In genomic region chr14:34640826-34641225, GRCh38 we compare ENCODE assay signal across 18 cellular contexts. TPM values are rescaled to one million over a fixed set of nuclear protein-coding genes. Genes with fewer than 3 reads are reported as not detected.
DNase-seq lines count a peak whose midpoint lies in the region; FAIRE-seq and TF ChIP-seq lines count a peak whose summit lies in the region.
"Had no signal": no experiment of that assay in that cellular context is flagged by ENCODE, and none has a peak within 500 bp of the region (broad histone marks: within the 10 kb centered on the region; RNA-seq: fewer than 3 reads in every experiment).

No MANE protein-coding gene starts in this region.

- POLR2A ChIA-PET in SK-N-SH (lab: Yijun Ruan, JAX) (no interaction called here), endothelial cell of umbilical vein (lab: Charles Lee) (interaction anchor here (1.4 kb wide), 1 partner anchor 10 kb away, joined by 4 read pairs; no protein-coding TSS in a partner anchor)

- no peak for TF ChIP-seq RAD21 in SK-N-SH (IDR thresholded peaks at IDR 0.05; ENCODE audit: low read length)

- intact Hi-C loops in endothelial cell of umbilical vein (cut with micrococcal nuclease) = no loop called here

- H3K4me1 ChIP-seq in SK-N-SH (ENCODE audit: control insufficient read depth in 1 of 2, insufficient read depth in 2 of 2, low read depth in 1 of 2, low read length in 1 of 2) (no peaks in the 10 kb centered on the region), endothelial cell of umbilical vein (ENCODE audit: control insufficient read depth, extremely low read depth, insufficient read depth, low read length) (no peaks in the 10 kb centered on the region), SJCRH30 (no peaks in the 10 kb centered on the region)
- H3K4me1 ChIP-seq: A549 had no signal

- no peak overlapping the region for H3K9ac ChIP-seq in SK-N-SH
- no peak overlapping the region for H3K9ac ChIP-seq in endothelial cell of umbilical vein (replicated peaks; ENCODE audit: extremely low read depth, insufficient read depth, low read length)

- peaks cover 9% of the 10 kb centered on the region for H3K4me1 Mint-ChIP-seq in nephron

- no peaks in the 10 kb centered on the region for H3K36me3 Mint-ChIP-seq in nephron (ENCODE audit: low read depth)
- H3K36me3 Mint-ChIP-seq: CD14-positive monocyte; CD8-positive, alpha-beta T cell had no signal

- no peak overlapping the region for H3K4me3 ChIP-seq in SK-N-SH (ENCODE audit: low read depth in 2 of 2, low read length in 1 of 2)
- H3K4me3 ChIP-seq in endothelial cell of umbilical vein (replicated peaks in 1 of 3; ENCODE audit: insufficient read depth in 1 of 3, low read depth in 1 of 3, low read length in 3 of 3) = no peak overlapping the region
- H3K4me3 ChIP-seq in SJCRH30 = no peak overlapping the region
- H3K4me3 ChIP-seq: A549 had no signal

- H3K9me1 ChIP-seq in endothelial cell of umbilical vein (replicated peaks; ENCODE audit: control insufficient read depth, extremely low read depth, insufficient read depth, low read length) = no peaks in the 10 kb centered on the region

- no peaks in the 10 kb centered on the region for H4K20me1 ChIP-seq in SK-N-SH (ENCODE audit: insufficient read depth)
- H4K20me1 ChIP-seq in endothelial cell of umbilical vein (replicated peaks; ENCODE audit: control insufficient read depth, extremely low read depth, insufficient read depth, low read length) = no peaks in the 10 kb centered on the region

- TF ChIP-seq CTCF in SK-N-SH (IDR thresholded peaks at IDR 0.05) (no peak), endothelial cell of umbilical vein (IDR thresholded peaks at IDR 0.05; ENCODE audit: extremely low read depth in 1 of 2, insufficient read depth in 1 of 2, low read depth in 1 of 2, low read length in 2 of 2) (no peak), nephron (IDR thresholded peaks at IDR 0.05; ENCODE audit: unreplicated experiment in 3 of 3) (no peak)

- H3K9me3 Mint-ChIP-seq in nephron = peaks cover 2% of the 10 kb centered on the region
- H3K9me3 Mint-ChIP-seq: CD8-positive, alpha-beta T cell had no signal

- TF ChIP-seq POLR2A in endothelial cell of umbilical vein (IDR thresholded peaks at IDR 0.05; ENCODE audit: low read depth, low read length) = no peak

- H3F3A ChIP-seq in SK-N-SH (replicated peaks; ENCODE audit: insufficient read depth) = peaks cover 11% of the 10 kb centered on the region

- H3K9me3 ChIP-seq in SK-N-SH (no peaks in the 10 kb centered on the region), endothelial cell of umbilical vein (replicated peaks; ENCODE audit: control insufficient read depth, insufficient read depth, low read length) (no peaks in the 10 kb centered on the region), SJCRH30 (replicated peaks) (no peaks in the 10 kb centered on the region)
- H3K9me3 ChIP-seq: A549 had no signal

- TF ChIP-seq EP300 in SK-N-SH (IDR thresholded peaks at IDR 0.05; ENCODE audit: borderline replicate concordance in 1 of 2, low read depth in 1 of 2, low read length in 1 of 2) = 0 out of 4 replicates have a peak, but pooled peaks of 1 of the 2 experiments have one; percentile 27

- H3K27me3 ChIP-seq in SK-N-SH (ENCODE audit: insufficient read depth) (no peaks in the 10 kb centered on the region), endothelial cell of umbilical vein (ENCODE audit: control insufficient read depth in 2 of 2, insufficient read depth in 2 of 2, low read length in 2 of 2) (no peaks in the 10 kb centered on the region), SJCRH30 (no peaks in the 10 kb centered on the region)

- no peaks in the 10 kb centered on the region for H3K27me3 Mint-ChIP-seq in nephron (ENCODE audit: low read depth)

- H2AFZ ChIP-seq in SK-N-SH (ENCODE audit: low read depth) (no peak overlapping the region), endothelial cell of umbilical vein (ENCODE audit: low read depth, low read length) (no peak overlapping the region)

- H3K79me2 ChIP-seq in SK-N-SH (ENCODE audit: insufficient read depth) (no peaks in the 10 kb centered on the region), endothelial cell of umbilical vein (ENCODE audit: control insufficient read depth, insufficient read depth, low read length) (no peaks in the 10 kb centered on the region)

- H3K36me3 ChIP-seq in SK-N-SH (replicated peaks in 1 of 2; ENCODE audit: control insufficient read depth in 1 of 2, insufficient read depth in 2 of 2, low read length in 1 of 2) = peaks cover 0 to 4% of the 10 kb centered on the region in 2 experiments
- no peaks in the 10 kb centered on the region for H3K36me3 ChIP-seq in endothelial cell of umbilical vein (ENCODE audit: control insufficient read depth in 2 of 2, extremely low read depth in 1 of 2, insufficient read depth in 2 of 2, low read length in 2 of 2)
- H3K36me3 ChIP-seq in SJCRH30 = no peaks in the 10 kb centered on the region

- WGBS in SK-N-SH (ENCODE audit: low lambda C conversion rate) = 67% methylated on average over 1 of the region's 1 CpG

- no peak for FAIRE-seq in endothelial cell of umbilical vein (lab: Jason Lieb, UNC)
- FAIRE-seq: A549, D721Med, GM19239, H1 had no signal

- no peak overlapping the region for H3K4me2 ChIP-seq in SK-N-SH
- H3K4me2 ChIP-seq in endothelial cell of umbilical vein (ENCODE audit: insufficient read depth, low read length) = no peak overlapping the region
- H3K4me2 ChIP-seq: A549 had no signal

- peak; percentile 63 for DNase-seq in SK-N-SH
- peak; percentile 18 for DNase-seq in endothelial cell of umbilical vein (ENCODE audit: low read depth, low spot score)
- no peak for DNase-seq in NCI-H446 (lab: John Stamatoyannopoulos, UW)
- no peak for DNase-seq in effector CD8-positive, alpha-beta T cell (lab: John Stamatoyannopoulos, UW)
- DNase-seq in hypothalamus (lab: John Stamatoyannopoulos, UW) = no peak
- DNase-seq in SJCRH30 = no peak
- DNase-seq: CD8-positive, alpha-beta T cell; COR-L47; DND-41; GDM1; HCEC 1CT; IMR-90 had no signal

- H3K4me3 Mint-ChIP-seq in nephron = no peak overlapping the region
- H3K4me3 Mint-ChIP-seq: CD14-positive monocyte; CD8-positive, alpha-beta T cell had no signal

- dilution Hi-C loops in endothelial cell of umbilical vein (cut with MboI; ENCODE audit: extremely low pct_ligation_motif_present, low sequenced_read_pairs) = no loop called here

- H3K27ac ChIP-seq in SK-N-SH (ENCODE audit: low read depth in 2 of 2, low read length in 1 of 2) (peak overlapping the region; percentile 12 to 18; a peak in 2 of 4 replicates), endothelial cell of umbilical vein (ENCODE audit: insufficient read depth, low read depth, low read length) (no peak overlapping the region), SJCRH30 (no peak overlapping the region)
- H3K27ac ChIP-seq: A549 had no signal

- BruUV-seq in endothelial cell of umbilical vein (replicated peaks; lab: Mats Ljungman, UMichigan) = no TSS peak

- CTCF ChIA-PET in SK-N-SH (lab: Yijun Ruan, JAX) = interaction anchor here (1.3 to 1.8 kb wide), 2 partner anchors 29 to 82 kb away, joined by 3 to 7 read pairs; no protein-coding TSS in a partner anchor
- CTCF ChIA-PET in endothelial cell of umbilical vein (lab: Charles Lee) = interaction anchor here (1.2 to 1.3 kb wide), 2 partner anchors 10 to 30 kb away, joined by 3 to 4 read pairs; no protein-coding TSS in a partner anchor

- peak overlapping the region; percentile 45 to 74 (median 52) for H3K27ac Mint-ChIP-seq in nephron
- H3K27ac Mint-ChIP-seq: CD14-positive monocyte; CD8-positive, alpha-beta T cell had no signal

- no peaks in the 10 kb centered on the region for H3K9me2 ChIP-seq in SK-N-SH

TF ChIP-seq in SK-N-SH, 30 proteins besides CTCF, POLR2A, EP300 and RAD21:
- TF ChIP-seq GATA2 (CRISPR knock-in tag; IDR thresholded peaks at IDR 0.05) (0 out of 2 replicates have a peak, but pooled peaks have one; percentile 9), NFIC (IDR thresholded peaks at IDR 0.05; ENCODE audit: borderline replicate concordance) (no peak), MXI1 (IDR thresholded peaks at IDR 0.05; ENCODE audit: low read depth, low read length) (peak; percentile 47; the same call in 1 of the 2 replicates)

TF ChIP-seq in endothelial cell of umbilical vein, 7 proteins besides CTCF, POLR2A, EP300 and RAD21:
- no peak for TF ChIP-seq EZH2 (IDR thresholded peaks at IDR 0.05; ENCODE audit: borderline replicate concordance, low read depth, low read length, severe bottlenecking)
- TF ChIP-seq GATA2 (IDR thresholded peaks at IDR 0.05; ENCODE audit: insufficient read depth, insufficient read length, low read depth, low read length) = no peak
- TF ChIP-seq FOS (IDR thresholded peaks at IDR 0.05; ENCODE audit: borderline replicate concordance, insufficient read depth, low read length) = no peak
- TF ChIP-seq MYC (IDR thresholded peaks at IDR 0.05; ENCODE audit: low read depth, low read length) = no peak
- no peak for TF ChIP-seq POLR2AphosphoS5 (IDR thresholded peaks at IDR 0.05; ENCODE audit: insufficient read depth, low read depth, low read length)
- TF ChIP-seq JUN (IDR thresholded peaks at IDR 0.05; ENCODE audit: borderline replicate concordance, insufficient read depth, insufficient read length, low read depth) = no peak
- TF ChIP-seq MAX (IDR thresholded peaks at IDR 0.05; ENCODE audit: insufficient read depth, insufficient read length) = no peak

RNA-seq across cellular contexts. Expression of gene SNX6, which starts 10.9 kb away (rescaled TPM):
- polyA plus RNA-seq in SK-N-SH (2012; rRNA removed) (33.1 and 67.0 TPM in 2 replicates), endothelial cell of umbilical vein (69.3 and 120 TPM in 2 replicates)
- 79.5 and 85.6 TPM in 2 replicates for polyA plus RNA-seq in SK-N-SH (2012; cell fraction: cytosol; rRNA removed)
- 17.0 and 30.7 TPM in 2 replicates for polyA plus RNA-seq in SK-N-SH (2012; cell fraction: nucleus; rRNA removed)
- total RNA-seq in endothelial cell of umbilical vein = 91.6 and 95.1 TPM in 2 replicates
- polyA plus RNA-seq in endothelial cell of umbilical vein (2011; cell fraction: cytosol; rRNA removed) = 69.3 and 136 TPM in 2 replicates
- 52.5 and 90.6 TPM in 2 replicates for polyA plus RNA-seq in endothelial cell of umbilical vein (2011; cell fraction: nucleus; rRNA removed)
- 92.0 and 153 TPM in 2 replicates for polyA plus RNA-seq in endothelial cell of umbilical vein (2012)
- 28.1 and 35.5 TPM in 2 replicates for polyA minus RNA-seq in endothelial cell of umbilical vein
- 18.3 TPM for polyA minus RNA-seq in endothelial cell of umbilical vein (2011; cell fraction: cytosol; rRNA and poly(A)+ RNA removed)
- 27.8 and 33.3 TPM in 2 replicates for polyA minus RNA-seq in endothelial cell of umbilical vein (2011; cell fraction: nucleus; rRNA and poly(A)+ RNA removed)
- total RNA-seq in SJCRH30 (2014; rRNA removed; shearing (Covaris generic)) = 95.3 and 105 TPM in 2 replicates

Comparison
In these comparisons a context has a peak if more than half of its experiments do, and no peak if none do; other contexts are left out.
1. DNase-seq: peak in SK-N-SH (single experiment) and endothelial cell of umbilical vein (single experiment); none in NCI-H446 (0 of 2), effector CD8-positive, alpha-beta T cell (single experiment), hypothalamus (0 of 51) and SJCRH30 (0 of 2).
2. H3K27ac ChIP-seq: peak in SK-N-SH (2 of 2); none in endothelial cell of umbilical vein (single experiment) and SJCRH30 (single experiment).